Comparison of ENCODE assay signal across 7 cellular contexts in genomic region chr19:43526884-43527859, GRCh38. TPM values are rescaled to one million over a fixed set of nuclear protein-coding genes. Genes with fewer than 3 reads are reported as not detected.
DNase-seq lines count a peak whose midpoint lies in the region; ATAC-seq and TF ChIP-seq lines count a peak whose summit lies in the region.

TSS of gene ETHE1 (minus strand) at chr19:43527201. CDS start at chr19:43527177, 24 bp downstream.

- DNase-seq in NCI-H748 treated with DMSO at 0.1 percent for 48 hours (lab: John Stamatoyannopoulos, UW) (peak; percentile 57), dorsolateral prefrontal cortex (peak; percentile 71 to 91 (median 78))
- DNase-seq in activated CD4-positive, alpha-beta T cell treated with anti-CD3 and anti-CD28 coated beads, Interleukin-2, amount 50 U/mL, for 24 hours (ENCODE audit: low read depth in 1 of 2, low spot score in 1 of 2), result peak; percentile 49 to 54
- DNase-seq in stimulated activated CD4-positive, alpha-beta T cell treated with anti-CD3 and anti-CD28 coated beads, Interleukin-4, amount 100 ng/mL, for 24 hours, result peak; percentile 74

- H3K36me3 ChIP-seq in liver (ENCODE audit: control insufficient read depth in 4 of 4, insufficient read depth in 3 of 4, low read depth in 1 of 4, low read length in 3 of 4), result no peaks in the 10 kb centered on the region

- H3K4me3 ChIP-seq in dorsolateral prefrontal cortex (peak within 1 kb of the TSS; percentile 61 to 98 (median 91)), liver (ENCODE audit: low read depth in 1 of 3, low read length in 3 of 3) (peak within 1 kb of the TSS; percentile 94 to 97 (median 94))

- H3K27ac ChIP-seq in dorsolateral prefrontal cortex, result peak within 1 kb of the TSS in 57 of 59 donors; percentile 12 to 92 (median 84)
- peak within 1 kb of the TSS; percentile 76 to 85 for H3K27ac ChIP-seq in liver (ENCODE audit: low read depth in 1 of 2, low read length in 2 of 2)

- intact Hi-C loops in dorsolateral prefrontal cortex (cut with DNase I), result no loop called here

- WGBS in liver, result 5% methylated on average over 54 of the region's 54 CpGs

- peak within 1 kb of the TSS; percentile 82 to 88 for H3K9ac ChIP-seq in liver (ENCODE audit: low read depth in 1 of 2, low read length in 2 of 2)

- peak in 1 of 2 donors; percentile 17 for TF ChIP-seq RAD21 in liver (IDR thresholded peaks at IDR 0.05)

- TF ChIP-seq CTCF in dorsolateral prefrontal cortex (IDR thresholded peaks at IDR 0.05 in 54 of 56, conservative IDR thresholded peaks at IDR 0.05 in 2 of 56; ENCODE audit: low read depth in 1 of 56, partially characterized antibody in 56 of 56) (peak in 25 of 56 donors; percentile 5 to 45 (median 22)), liver (IDR thresholded peaks at IDR 0.05; ENCODE audit: low read depth, low read length, missing input control) (peak; percentile 9)

- ATAC-seq in GM18517 (IDR thresholded peaks at IDR 0.05; ENCODE audit: unreplicated experiment), result peak; percentile 56
- peak; percentile 79 for ATAC-seq in HG02981 (IDR thresholded peaks at IDR 0.05; ENCODE audit: unreplicated experiment)

- H3K27me3 ChIP-seq in dorsolateral prefrontal cortex (no peaks in the 10 kb centered on the region), liver (ENCODE audit: control insufficient read depth in 4 of 4, insufficient read depth in 4 of 4, low read length in 3 of 4) (no peaks in the 10 kb centered on the region)

- no peaks in the 10 kb centered on the region for H3K9me3 ChIP-seq in liver (ENCODE audit: control insufficient read depth in 4 of 4, low read length in 3 of 4)

- peaks cover under 1 to 34% (median 29%) of the 10 kb centered on the region in 4 donors for H3K4me1 ChIP-seq in liver (ENCODE audit: control insufficient read depth in 4 of 4, insufficient read depth in 4 of 4, low read length in 3 of 4)

TF ChIP-seq in liver, 16 proteins besides CTCF, POLR2A, EP300 and RAD21:
- TF ChIP-seq GABPA (IDR thresholded peaks at IDR 0.05 in 1 of 2, conservative IDR thresholded peaks at IDR 0.05 in 1 of 2), result no peak
- TF ChIP-seq YY1 (IDR thresholded peaks at IDR 0.05), result peak; percentile 57
- TF ChIP-seq JUND (IDR thresholded peaks at IDR 0.05), result no peak
- TF ChIP-seq TAF1 (conservative IDR thresholded peaks at IDR 0.05), result no peak
- no peak for TF ChIP-seq NR2F2 (IDR thresholded peaks at IDR 0.05)
- TF ChIP-seq FOXA1 (IDR thresholded peaks at IDR 0.05), result no peak
- no peak for TF ChIP-seq ZBTB33 (IDR thresholded peaks at IDR 0.05)
- TF ChIP-seq REST (IDR thresholded peaks at IDR 0.05), result peak; percentile 57
- TF ChIP-seq HNF4G (IDR thresholded peaks at IDR 0.05), result no peak
- no peak for TF ChIP-seq ATF3 (IDR thresholded peaks at IDR 0.05)
- no peak for TF ChIP-seq MAX (IDR thresholded peaks at IDR 0.05)
- no peak for TF ChIP-seq FOXA2 (IDR thresholded peaks at IDR 0.05)
- TF ChIP-seq EGR1 (IDR thresholded peaks at IDR 0.05; ENCODE audit: low read depth in 2 of 2), result peak; percentile 59
- peak; percentile 31 to 39 for TF ChIP-seq HNF4A (conservative IDR thresholded peaks at IDR 0.05)
- TF ChIP-seq RXRA (IDR thresholded peaks at IDR 0.05), result peak; percentile 18 to 25
- TF ChIP-seq SP1 (IDR thresholded peaks at IDR 0.05), result peak; percentile 17

RNA-seq across cellular contexts. Expression of gene ETHE1, which starts in this region (rescaled TPM):
- total RNA-seq in dorsolateral prefrontal cortex (10 to 100 TPM; 12.3 to 24.7 (median 17.2) TPM), liver (10 to 100 TPM; 30.4 to 35.0 TPM)
- polyA plus RNA-seq in liver, result 10 to 100 TPM; 34.0 to 45.1 TPM

Comparison
In these comparisons a context has a peak if more than half of its experiments do, and no peak if none do; other contexts are left out.
1. Peak in every context shown above with its lines: DNase-seq, ATAC-seq, H3K4me3 ChIP-seq and H3K27ac ChIP-seq.